In the genomic region with DNA sequence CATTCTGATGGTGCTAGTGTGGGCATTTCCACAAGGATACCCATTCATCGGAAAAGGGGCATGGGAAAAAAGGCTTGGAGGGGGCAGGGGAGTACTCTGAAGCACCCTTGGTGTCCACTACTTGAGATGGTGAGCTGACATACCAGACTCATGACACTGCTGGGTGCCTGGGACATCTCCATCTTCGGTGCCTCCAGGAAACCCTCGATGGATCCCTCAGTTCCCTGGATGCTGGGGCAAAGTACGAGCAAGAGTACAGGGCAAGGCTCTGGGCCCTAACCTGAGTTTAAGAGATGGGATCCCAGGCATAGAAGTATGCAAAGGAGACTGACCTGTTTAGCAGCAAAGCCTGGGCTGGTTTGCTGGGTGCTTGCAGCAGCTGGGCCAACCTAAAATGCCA, we compare ENCODE assay signal across 19 cellular contexts. TPM values are rescaled to one million over a fixed set of nuclear protein-coding genes. Genes with fewer than 3 reads are reported as not detected.
A peak's percentile ranks its signal among the peaks of the same experiment; 100 is the strongest.
DNase-seq lines count a peak whose midpoint lies in the region; ATAC-seq and TF ChIP-seq lines count a peak whose summit lies in the region.
"Had no signal": no experiment of that assay in that cellular context is flagged by ENCODE, and none has a peak within 500 bp of the region (broad histone marks: within the 10 kb centered on the region; RNA-seq: fewer than 3 reads in every experiment).

No MANE protein-coding gene starts in this region.

- H2AFZ ChIP-seq in trophoblast cell (ENCODE audit: insufficient read depth, low read length, poor library complexity), result no peak overlapping the region

- no peak overlapping the region for H3K4ac ChIP-seq in trophoblast cell (ENCODE audit: low read depth, low read length)

- H3K79me1 ChIP-seq in trophoblast cell (ENCODE audit: low read length), result peaks cover 3% of the 10 kb centered on the region

- H3K36me3 Mint-ChIP-seq in activated naive CD8-positive, alpha-beta T cell treated with anti-CD3 and anti-CD28 coated beads, Interleukin-2, amount 10 ng/mL, durations not matched to agents 7 days and 5 days, result no peaks in the 10 kb centered on the region
- no peaks in the 10 kb centered on the region for H3K36me3 Mint-ChIP-seq in activated naive CD8-positive, alpha-beta T cell treated with anti-CD3 and anti-CD28 coated beads, Interleukin-2, amount 50 U/mL, for 24 hours (ENCODE audit: low read depth)
- no peaks in the 10 kb centered on the region for H3K36me3 Mint-ChIP-seq in endodermal cell (ENCODE audit: low read depth)
- H3K36me3 Mint-ChIP-seq in activated T-cell treated with anti-CD3 and anti-CD28 coated beads, Interleukin-2, amount 50 U/mL, for 24 hours (ENCODE audit: low read depth), result no peaks in the 10 kb centered on the region

- no peaks in the 10 kb centered on the region for H3K27me3 ChIP-seq in endodermal cell (ENCODE audit: control insufficient read depth, insufficient read depth, low read length, poor library complexity, severe bottlenecking)
- no peaks in the 10 kb centered on the region for H3K27me3 ChIP-seq in trophoblast cell (ENCODE audit: insufficient read depth, low read length)
- H3K27me3 ChIP-seq: BE2C had no signal

- no peak overlapping the region for H4K12ac ChIP-seq in trophoblast cell (ENCODE audit: low read depth, low read length)

- no peak overlapping the region for H3K14ac ChIP-seq in trophoblast cell (ENCODE audit: low read length)

- no peak overlapping the region for H3K23ac ChIP-seq in trophoblast cell (ENCODE audit: low read length)

- no peak overlapping the region for H2BK120ac ChIP-seq in trophoblast cell (ENCODE audit: insufficient read depth, low read length, poor library complexity)

- H4K8ac ChIP-seq in trophoblast cell (ENCODE audit: low read depth, low read length), result no peak overlapping the region

- H4K91ac ChIP-seq in trophoblast cell (ENCODE audit: low read depth, low read length), result no peak overlapping the region

- 87 to 92% methylated on average over 2 to 4 of the region's 4 CpGs for WGBS in endodermal cell (ENCODE audit: insufficient coverage in 1 of 2, insufficient read length in 1 of 2), 2 experiments
- WGBS in trophoblast cell (ENCODE audit: extremely low coverage, insufficient coverage, insufficient read length), result no CpG with 5 or more reads among the region's 4 CpGs

- DNase-seq in activated naive CD8-positive, alpha-beta T cell treated with anti-CD3 and anti-CD28 coated beads, Interleukin-2, amount 10 ng/mL, durations not matched to agents 7 days and 5 days, result peak; percentile 4
- DNase-seq in activated naive CD8-positive, alpha-beta T cell treated with anti-CD3 and anti-CD28 coated beads, Interleukin-2, amount 50 U/mL, for 24 hours, result no peak
- DNase-seq in endodermal cell, result no peak
- peak; percentile 16 to 58 for DNase-seq in trophoblast cell
- DNase-seq in GOT3 (lab: John Stamatoyannopoulos, UW), result no peak
- DNase-seq in activated T-cell treated with anti-CD3 and anti-CD28 coated beads, Interleukin-2, amount 50 U/mL, for 24 hours, result no peak
- no peak for DNase-seq in MV-4-11 (lab: John Stamatoyannopoulos, UW)
- DNase-seq: DMS79, KG1, NCI-H1092 treated with DMSO at 0.1 percent for 48 hours, NCI-H2029, NCI-H2227 treated with DMSO at 0.1 percent for 48 hours, NCI-H510A, SIG-M5 had no signal

- no peak overlapping the region for H3K27ac Mint-ChIP-seq in activated naive CD8-positive, alpha-beta T cell treated with anti-CD3 and anti-CD28 coated beads, Interleukin-2, amount 10 ng/mL, durations not matched to agents 7 days and 5 days
- no peak overlapping the region for H3K27ac Mint-ChIP-seq in activated naive CD8-positive, alpha-beta T cell treated with anti-CD3 and anti-CD28 coated beads, Interleukin-2, amount 50 U/mL, for 24 hours
- H3K27ac Mint-ChIP-seq in endodermal cell, result no peak overlapping the region
- H3K27ac Mint-ChIP-seq in activated T-cell treated with anti-CD3 and anti-CD28 coated beads, Interleukin-2, amount 50 U/mL, for 24 hours, result no peak overlapping the region

- H2AK5ac ChIP-seq in trophoblast cell (ENCODE audit: low read length), result no peak overlapping the region

- no peaks in the 10 kb centered on the region for H3K36me3 ChIP-seq in endodermal cell (ENCODE audit: control insufficient read depth, insufficient read depth, low read length)
- H3K36me3 ChIP-seq in trophoblast cell (ENCODE audit: control insufficient read depth in 1 of 2, insufficient read depth in 2 of 2, low read length in 2 of 2), result no peaks in the 10 kb centered on the region
- H3K36me3 ChIP-seq: BE2C, HAP-1 had no signal

- H3K9ac ChIP-seq in endodermal cell (ENCODE audit: extremely low read depth, low read length, poor library complexity, severe bottlenecking) (no peak overlapping the region), trophoblast cell (ENCODE audit: low read length) (no peak overlapping the region)

- no peak for TF ChIP-seq CTCF in endodermal cell (conservative IDR thresholded peaks at IDR 0.05)

- H3K27ac ChIP-seq in endodermal cell (ENCODE audit: low read depth, low read length) (peak overlapping the region; percentile 41), trophoblast cell (ENCODE audit: low read depth, low read length) (no peak overlapping the region)
- H3K27ac ChIP-seq: A549, RWPE1 had no signal

- H3K4me1 ChIP-seq in endodermal cell (ENCODE audit: control insufficient read depth, insufficient read depth, low read length), result no peaks in the 10 kb centered on the region
- peaks cover 10 to 22% of the 10 kb centered on the region in 2 experiments for H3K4me1 ChIP-seq in trophoblast cell (ENCODE audit: control insufficient read depth in 1 of 2, insufficient read depth in 2 of 2, low read length in 2 of 2)

- H3K27me3 Mint-ChIP-seq in activated naive CD8-positive, alpha-beta T cell treated with anti-CD3 and anti-CD28 coated beads, Interleukin-2, amount 10 ng/mL, durations not matched to agents 7 days and 5 days, result peaks cover 8% of the 10 kb centered on the region
- H3K27me3 Mint-ChIP-seq in activated naive CD8-positive, alpha-beta T cell treated with anti-CD3 and anti-CD28 coated beads, Interleukin-2, amount 50 U/mL, for 24 hours, result no peaks in the 10 kb centered on the region
- peaks cover 8% of the 10 kb centered on the region for H3K27me3 Mint-ChIP-seq in endodermal cell (ENCODE audit: insufficient read depth)
- H3K27me3 Mint-ChIP-seq in activated T-cell treated with anti-CD3 and anti-CD28 coated beads, Interleukin-2, amount 50 U/mL, for 24 hours, result no peaks in the 10 kb centered on the region

- no peak overlapping the region for H3K4me3 Mint-ChIP-seq in activated naive CD8-positive, alpha-beta T cell treated with anti-CD3 and anti-CD28 coated beads, Interleukin-2, amount 10 ng/mL, durations not matched to agents 7 days and 5 days
- no peak overlapping the region for H3K4me3 Mint-ChIP-seq in activated naive CD8-positive, alpha-beta T cell treated with anti-CD3 and anti-CD28 coated beads, Interleukin-2, amount 50 U/mL, for 24 hours
- no peak overlapping the region for H3K4me3 Mint-ChIP-seq in endodermal cell
- no peak overlapping the region for H3K4me3 Mint-ChIP-seq in activated T-cell treated with anti-CD3 and anti-CD28 coated beads, Interleukin-2, amount 50 U/mL, for 24 hours

- H3K9me3 Mint-ChIP-seq in activated naive CD8-positive, alpha-beta T cell treated with anti-CD3 and anti-CD28 coated beads, Interleukin-2, amount 10 ng/mL, durations not matched to agents 7 days and 5 days, result no peaks in the 10 kb centered on the region
- H3K9me3 Mint-ChIP-seq in activated naive CD8-positive, alpha-beta T cell treated with anti-CD3 and anti-CD28 coated beads, Interleukin-2, amount 50 U/mL, for 24 hours, result no peaks in the 10 kb centered on the region
- no peaks in the 10 kb centered on the region for H3K9me3 Mint-ChIP-seq in endodermal cell
- H3K9me3 Mint-ChIP-seq in activated T-cell treated with anti-CD3 and anti-CD28 coated beads, Interleukin-2, amount 50 U/mL, for 24 hours, result no peaks in the 10 kb centered on the region

- H3K79me2 ChIP-seq in trophoblast cell (ENCODE audit: control insufficient read depth, insufficient read depth, low read length, poor library complexity), result no peaks in the 10 kb centered on the region

- POLR2A ChIA-PET in activated naive CD8-positive, alpha-beta T cell treated with anti-CD3 and anti-CD28 coated beads, Interleukin-2, amount 10 ng/mL, durations not matched to agents 7 days and 5 days (lab: Charles Lee), result no interaction called here

- H2BK5ac ChIP-seq in trophoblast cell (ENCODE audit: low read depth, low read length, poor library complexity), result no peak overlapping the region

- H3K9me3 ChIP-seq in endodermal cell (ENCODE audit: control insufficient read depth, low read length), result no peaks in the 10 kb centered on the region
- H3K9me3 ChIP-seq in trophoblast cell (ENCODE audit: insufficient read depth, low read depth, low read length), result peaks cover 13% of the 10 kb centered on the region
- H3K9me3 ChIP-seq: A549, BE2C, HAP-1 had no signal

- H3K4me1 Mint-ChIP-seq in activated naive CD8-positive, alpha-beta T cell treated with anti-CD3 and anti-CD28 coated beads, Interleukin-2, amount 10 ng/mL, durations not matched to agents 7 days and 5 days, result peaks cover 11% of the 10 kb centered on the region
- H3K4me1 Mint-ChIP-seq in activated naive CD8-positive, alpha-beta T cell treated with anti-CD3 and anti-CD28 coated beads, Interleukin-2, amount 50 U/mL, for 24 hours, result peaks cover 10% of the 10 kb centered on the region
- H3K4me1 Mint-ChIP-seq in endodermal cell, result no peaks in the 10 kb centered on the region
- peaks cover 11% of the 10 kb centered on the region for H3K4me1 Mint-ChIP-seq in activated T-cell treated with anti-CD3 and anti-CD28 coated beads, Interleukin-2, amount 50 U/mL, for 24 hours (ENCODE audit: low read depth)

- H3K4me3 ChIP-seq in endodermal cell (ENCODE audit: low read length) (no peak overlapping the region), trophoblast cell (ENCODE audit: low read depth, low read length) (no peak overlapping the region)
- H3K4me3 ChIP-seq: A549, HAP-1 had no signal

- no peak overlapping the region for H2BK12ac ChIP-seq in trophoblast cell (ENCODE audit: low read length)

- no peak for ATAC-seq in activated naive CD8-positive, alpha-beta T cell treated with anti-CD3 and anti-CD28 coated beads, Interleukin-2, amount 10 ng/mL, durations not matched to agents 7 days and 5 days (ENCODE audit: low read depth)
- ATAC-seq in activated naive CD8-positive, alpha-beta T cell treated with anti-CD3 and anti-CD28 coated beads, Interleukin-2, amount 50 U/mL, for 24 hours, result no peak
- ATAC-seq: A549 had no signal

- H3K4me2 ChIP-seq in trophoblast cell (ENCODE audit: low read length), result no peak overlapping the region
- H3K4me2 ChIP-seq: A549 had no signal

- no peak overlapping the region for H3K18ac ChIP-seq in trophoblast cell (ENCODE audit: low read length)

RNA-seq across cellular contexts. Expression of gene IP6K1, which starts 5.2 kb away (rescaled TPM):
- 10 to 100 TPM; 35.2 to 40.2 TPM for total RNA-seq in activated naive CD8-positive, alpha-beta T cell treated with anti-CD3 and anti-CD28 coated beads, Interleukin-2, amount 10 ng/mL, durations not matched to agents 7 days and 5 days
- 10 to 100 TPM; 45.8 to 49.8 TPM for total RNA-seq in endodermal cell
- polyA plus RNA-seq in endodermal cell (2013, experiment 1 of 2), result 32.6 TPM
- polyA plus RNA-seq in endodermal cell (2013, experiment 2 of 2), result 31.4 TPM
- polyA plus RNA-seq in trophoblast cell (2013), result 20.4 and 20.9 TPM in 2 replicates

RNA-seq across cellular contexts. Expression of gene CDHR4, which starts 8.1 kb away (rescaled TPM):
- total RNA-seq in activated naive CD8-positive, alpha-beta T cell treated with anti-CD3 and anti-CD28 coated beads, Interleukin-2, amount 10 ng/mL, durations not matched to agents 7 days and 5 days, result under 1 TPM in 1 of 2 experiments, not detected in 1; 0.22 TPM
- total RNA-seq in endodermal cell, result not detected
- not detected for polyA plus RNA-seq in endodermal cell (2013, experiment 1 of 2)
- polyA plus RNA-seq in endodermal cell (2013, experiment 2 of 2), result not detected
- polyA plus RNA-seq in trophoblast cell (2013), result 0.07 TPM in 1 of 2 replicates, not detected in the other
- total RNA-seq: HT1080 had no signal

RNA-seq across cellular contexts. Expression of gene INKA1, which starts 11.5 kb away (rescaled TPM):
- 1 to 10 TPM; 1.3 to 2.3 TPM for total RNA-seq in activated naive CD8-positive, alpha-beta T cell treated with anti-CD3 and anti-CD28 coated beads, Interleukin-2, amount 10 ng/mL, durations not matched to agents 7 days and 5 days
- not detected for total RNA-seq in endodermal cell
- polyA plus RNA-seq in endodermal cell (2013, experiment 1 of 2), result 1.9 TPM
- polyA plus RNA-seq in endodermal cell (2013, experiment 2 of 2), result 3.0 TPM
- polyA plus RNA-seq in trophoblast cell (2013), result 2.0 and 2.5 TPM in 2 replicates

RNA-seq across cellular contexts. Expression of gene UBA7, which starts 22.2 kb away (rescaled TPM):
- 100 to 1,000 TPM; 299 to 310 TPM for total RNA-seq in activated naive CD8-positive, alpha-beta T cell treated with anti-CD3 and anti-CD28 coated beads, Interleukin-2, amount 10 ng/mL, durations not matched to agents 7 days and 5 days
- total RNA-seq in endodermal cell, result 1 to 10 TPM; 1.0 to 3.4 TPM
- polyA plus RNA-seq in endodermal cell (2013, experiment 1 of 2), result 3.4 TPM
- polyA plus RNA-seq in endodermal cell (2013, experiment 2 of 2), result 3.6 TPM
- 2.0 and 2.7 TPM in 2 replicates for polyA plus RNA-seq in trophoblast cell (2013)

Comparison
In these comparisons a context has a peak if more than half of its experiments do, and no peak if none do; other contexts are left out.
1. DNase-seq: peak in activated naive CD8-positive, alpha-beta T cell treated with anti-CD3 and anti-CD28 coated beads, Interleukin-2, amount 10 ng/mL, durations not matched to agents 7 days and 5 days (single experiment) and trophoblast cell (2 of 2); none in activated naive CD8-positive, alpha-beta T cell treated with anti-CD3 and anti-CD28 coated beads, Interleukin-2, amount 50 U/mL, for 24 hours (single experiment), endodermal cell (single experiment), GOT3 (single experiment), activated T-cell treated with anti-CD3 and anti-CD28 coated beads, Interleukin-2, amount 50 U/mL, for 24 hours (single experiment) and MV-4-11 (single experiment).